22 cellular contexts compared by ENCODE assay signal in the genomic region with DNA sequence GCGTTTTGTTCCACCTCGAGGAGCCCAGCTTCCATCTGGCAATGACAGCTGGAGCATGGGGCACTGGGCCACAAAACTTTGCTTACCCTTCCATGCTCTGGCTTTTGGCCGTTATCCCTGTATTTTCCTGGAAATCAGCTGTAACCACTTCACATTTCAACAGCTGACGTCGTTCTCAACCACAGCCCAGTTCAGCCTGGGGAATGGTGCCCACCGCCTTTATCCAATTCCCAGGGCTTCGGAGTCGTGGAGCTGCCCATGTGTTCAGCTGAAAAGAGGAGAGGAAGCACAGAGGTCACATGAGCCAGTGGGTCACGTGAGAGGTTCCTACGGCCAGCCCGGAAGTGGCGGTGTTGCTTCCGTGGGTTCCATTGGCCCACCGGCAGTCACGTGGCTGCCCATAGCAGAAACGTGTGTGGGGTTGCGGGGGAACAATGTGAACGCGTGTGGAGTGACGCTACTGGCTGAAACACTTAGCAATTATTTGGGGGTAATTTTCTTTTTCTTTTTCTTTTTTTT. TPM values are rescaled to one million over a fixed set of nuclear protein-coding genes. Genes with fewer than 3 reads are reported as not detected.
DNase-seq lines count a peak whose midpoint lies in the region; ATAC-seq lines count a peak whose summit lies in the region.
"Had no signal": no experiment of that assay in that cellular context is flagged by ENCODE, and none has a peak within 500 bp of the region (broad histone marks: within the 10 kb centered on the region; RNA-seq: fewer than 3 reads in every experiment).

No MANE protein-coding gene starts in this region.

- H3K4me1 ChIP-seq in skeletal muscle tissue (ENCODE audit: control insufficient read depth in 3 of 3, insufficient read depth in 3 of 3, low read length in 3 of 3), result peaks cover 0 to 6% (median 2%) of the 10 kb centered on the region in 3 donors
- H3K4me1 ChIP-seq: heart right ventricle had no signal

- H3K27me3 ChIP-seq in skeletal muscle tissue (ENCODE audit: control insufficient read depth in 3 of 3, insufficient read depth in 3 of 3, low read length in 3 of 3), result peaks cover 0 to 8% (median 5%) of the 10 kb centered on the region in 3 donors
- H3K27me3 ChIP-seq: neutrophil had no signal

- no peak overlapping the region for H3K4me3 Mint-ChIP-seq in activated T-cell treated with anti-CD3 and anti-CD28 coated beads, Interleukin-2, amount 50 U/mL, for 72 hours
- H3K4me3 Mint-ChIP-seq: CD4-positive, alpha-beta memory T cell; mesothelial cell of epicardium; type B pancreatic cell had no signal

- no peaks in the 10 kb centered on the region for H3K36me3 Mint-ChIP-seq in activated T-cell treated with anti-CD3 and anti-CD28 coated beads, Interleukin-2, amount 50 U/mL, for 72 hours (ENCODE audit: insufficient read depth in 2 of 2)
- H3K36me3 Mint-ChIP-seq: CD4-positive, alpha-beta memory T cell; mesothelial cell of epicardium; type B pancreatic cell had no signal

- H3K36me3 ChIP-seq in skeletal muscle tissue (ENCODE audit: control insufficient read depth in 3 of 3, insufficient read depth in 3 of 3, low read length in 3 of 3), result no peaks in the 10 kb centered on the region
- H3K36me3 ChIP-seq: heart right ventricle, neutrophil had no signal

- no peak for ATAC-seq in HG03521 (IDR thresholded peaks at IDR 0.05; ENCODE audit: unreplicated experiment)
- no peak for ATAC-seq in activated T-cell treated with anti-CD3 and anti-CD28 coated beads, Interleukin-2, amount 50 U/mL, for 72 hours (replicated peaks in 1 of 2)
- ATAC-seq: GM12878 had no signal

- H3K4me3 ChIP-seq in skeletal muscle tissue (ENCODE audit: low read length in 3 of 3), result peak overlapping the region in 2 of 3 donors; percentile 10 to 52
- H3K4me3 ChIP-seq: GM12878, heart right ventricle, skin epidermis had no signal

- H3K27ac ChIP-seq in skeletal muscle tissue (ENCODE audit: low read depth, low read length), result no peak overlapping the region
- H3K27ac ChIP-seq: heart right ventricle, KMS-11, neutrophil, skin epidermis had no signal

- H3K27me3 Mint-ChIP-seq in activated T-cell treated with anti-CD3 and anti-CD28 coated beads, Interleukin-2, amount 50 U/mL, for 72 hours (ENCODE audit: low read depth), result no peaks in the 10 kb centered on the region

- H3K27ac Mint-ChIP-seq in activated T-cell treated with anti-CD3 and anti-CD28 coated beads, Interleukin-2, amount 50 U/mL, for 72 hours, result no peak overlapping the region
- H3K27ac Mint-ChIP-seq: mesothelial cell of epicardium, type B pancreatic cell had no signal

- H3K9me3 ChIP-seq in skeletal muscle tissue (ENCODE audit: control insufficient read depth in 3 of 3, low read length in 3 of 3), result no peaks in the 10 kb centered on the region
- H3K9me3 ChIP-seq: heart right ventricle, neutrophil had no signal

- no peaks in the 10 kb centered on the region for H3K9me3 Mint-ChIP-seq in activated T-cell treated with anti-CD3 and anti-CD28 coated beads, Interleukin-2, amount 50 U/mL, for 72 hours
- H3K9me3 Mint-ChIP-seq: mesothelial cell of epicardium, type B pancreatic cell had no signal

- peak; percentile 28 for DNase-seq in DMS53 (lab: John Stamatoyannopoulos, UW)
- DNase-seq in DMS53 treated with DMSO at 0.1 percent for 48 hours (lab: John Stamatoyannopoulos, UW; ENCODE audit: unreplicated experiment), result no peak
- peak; percentile 39 for DNase-seq in NCI-H446 treated with DMSO at 0.1 percent for 48 hours (lab: John Stamatoyannopoulos, UW)
- DNase-seq in globus pallidus (ENCODE audit: low spot score), result peak; percentile 47
- no peak for DNase-seq in stimulated activated CD4-positive, alpha-beta T cell treated with anti-CD3 and anti-CD28 coated beads, Interleukin-4, amount 100 ng/mL, for 4 hours
- no peak for DNase-seq in activated T-cell treated with anti-CD3 and anti-CD28 coated beads, Interleukin-2, amount 50 U/mL, for 72 hours
- DNase-seq: 8988T; activated effector memory CD4-positive, alpha-beta T cell treated with anti-CD3 and anti-CD28 coated beads, Interleukin-2, amount 50 U/mL, for 16 hours; CD4-positive, alpha-beta memory T cell; heart right ventricle; kidney; NCI-H1436; NCI-H2227 treated with DMSO at 0.1 percent for 48 hours; T-helper 2 cell had no signal

- H3K9ac ChIP-seq in skeletal muscle tissue (ENCODE audit: low read depth in 1 of 3, low read length in 3 of 3), result no peak overlapping the region
- H3K9ac ChIP-seq: KMS-11 had no signal

- H3K4me1 Mint-ChIP-seq in activated T-cell treated with anti-CD3 and anti-CD28 coated beads, Interleukin-2, amount 50 U/mL, for 72 hours (ENCODE audit: low read depth), result peaks cover 19% of the 10 kb centered on the region

RNA-seq across cellular contexts. Expression of gene EDAR, which starts 16.7 kb away (rescaled TPM):
- not detected for total RNA-seq in skeletal muscle tissue
- 1 to 10 TPM in 1 of 2 donors, under 1 TPM in 1; 0.28 to 1.4 TPM for total RNA-seq in activated T-cell treated with anti-CD3 and anti-CD28 coated beads, Interleukin-2, amount 50 U/mL, for 72 hours
- total RNA-seq: GM12878 had no signal

Comparison
In these comparisons a context has a peak if more than half of its experiments do, and no peak if none do; other contexts are left out.
1. DNase-seq: peak in DMS53 (single experiment), NCI-H446 treated with DMSO at 0.1 percent for 48 hours (single experiment) and globus pallidus (single experiment); none in DMS53 treated with DMSO at 0.1 percent for 48 hours (single experiment), stimulated activated CD4-positive, alpha-beta T cell treated with anti-CD3 and anti-CD28 coated beads, Interleukin-4, amount 100 ng/mL, for 4 hours (0 of 2) and activated T-cell treated with anti-CD3 and anti-CD28 coated beads, Interleukin-2, amount 50 U/mL, for 72 hours (0 of 2).